12 cellular contexts compared by ENCODE assay signal in genomic region chr10:129958118-129958685, GRCh38. TPM values are rescaled to one million over a fixed set of nuclear protein-coding genes. Genes with fewer than 3 reads are reported as not detected.
A peak's percentile ranks its signal among the peaks of the same experiment; 100 is the strongest.
DNase-seq lines count a peak whose midpoint lies in the region; ATAC-seq and TF ChIP-seq lines count a peak whose summit lies in the region.
"Had no signal": no experiment of that assay in that cellular context is flagged by ENCODE, and none has a peak within 500 bp of the region (broad histone marks: within the 10 kb centered on the region; RNA-seq: fewer than 3 reads in every experiment).

No MANE protein-coding gene starts in this region.

- no peak for DNase-seq in CD8-positive, alpha-beta T cell
- peak; percentile 57 for DNase-seq in endodermal cell
- no peak for DNase-seq in kidney glomerular epithelial cell (lab: John Stamatoyannopoulos, UW)
- DNase-seq in T-helper 9 cell: no peak
- DNase-seq in NCI-H2081 (lab: John Stamatoyannopoulos, UW): no peak
- no peak for DNase-seq in OCI-M1 (lab: John Stamatoyannopoulos, UW)
- DNase-seq: anterior cingulate cortex; stimulated activated CD4-positive, alpha-beta T cell treated with anti-CD3 and anti-CD28 coated beads, Interleukin-15, amount 100 ng/mL, for 24 hours had no signal

- CTCF ChIA-PET in CD8-positive, alpha-beta T cell (lab: Charles Lee): interaction anchor here (1.3 kb wide), 1 partner anchor 12 kb away, joined by 5 read pairs; no protein-coding TSS in a partner anchor

- H3K36me3 ChIP-seq in CD8-positive, alpha-beta T cell (ENCODE audit: insufficient read depth, low read length): no peaks in the 10 kb centered on the region
- H3K36me3 ChIP-seq in HUES64 (ENCODE audit: insufficient read depth, low read length): no peaks in the 10 kb centered on the region
- no peaks in the 10 kb centered on the region for H3K36me3 ChIP-seq in endodermal cell (ENCODE audit: control insufficient read depth, insufficient read depth, low read length)
- no peaks in the 10 kb centered on the region for H3K36me3 ChIP-seq in neuron (ENCODE audit: insufficient read depth, low read length)

- intact Hi-C loops in CD8-positive, alpha-beta T cell (cut with DNase I, micrococcal nuclease): no loop called here

- peaks cover 55% of the 10 kb centered on the region for H3K27me3 ChIP-seq in CD8-positive, alpha-beta T cell (ENCODE audit: insufficient read depth, low read length)
- H3K27me3 ChIP-seq in HUES64 (ENCODE audit: insufficient read depth, low read length) (peaks cover 99% of the 10 kb centered on the region), endodermal cell (ENCODE audit: control insufficient read depth, insufficient read depth, low read length, poor library complexity, severe bottlenecking) (peaks cover 98% of the 10 kb centered on the region), neuron (ENCODE audit: insufficient read depth, low read length) (peaks cover 67% of the 10 kb centered on the region)

- H3K27me3 Mint-ChIP-seq in CD8-positive, alpha-beta T cell (ENCODE audit: low read depth): peaks cover 77% of the 10 kb centered on the region
- H3K27me3 Mint-ChIP-seq in endodermal cell (ENCODE audit: insufficient read depth): peaks cover 86% of the 10 kb centered on the region

- 4% methylated on average over 17 of the region's 20 CpGs for WGBS in HUES64
- 5 to 6% methylated on average over 13 to 17 of the region's 20 CpGs for WGBS in endodermal cell (ENCODE audit: insufficient coverage in 1 of 2, insufficient read length in 1 of 2), 2 experiments

- H3K4me1 Mint-ChIP-seq in CD8-positive, alpha-beta T cell (ENCODE audit: low read depth): peaks cover 21% of the 10 kb centered on the region
- peaks cover 33% of the 10 kb centered on the region for H3K4me1 Mint-ChIP-seq in endodermal cell

- H3K27ac ChIP-seq in CD8-positive, alpha-beta T cell (ENCODE audit: low read depth, low read length): no peak overlapping the region
- H3K27ac ChIP-seq in HUES64 (ENCODE audit: low read depth, low read length) (no peak overlapping the region), endodermal cell (ENCODE audit: low read depth, low read length) (no peak overlapping the region)

- no peaks in the 10 kb centered on the region for H3K9me3 Mint-ChIP-seq in CD8-positive, alpha-beta T cell
- H3K9me3 Mint-ChIP-seq in endodermal cell: no peaks in the 10 kb centered on the region

- H3K4me3 Mint-ChIP-seq in CD8-positive, alpha-beta T cell: peak overlapping the region; percentile 74
- peak overlapping the region; percentile 42 for H3K4me3 Mint-ChIP-seq in endodermal cell

- peaks cover 16% of the 10 kb centered on the region for H3K4me1 ChIP-seq in CD8-positive, alpha-beta T cell (ENCODE audit: insufficient read depth, low read length)
- H3K4me1 ChIP-seq in HUES64 (ENCODE audit: insufficient read depth, low read length): peaks cover 62% of the 10 kb centered on the region
- peaks cover 5% of the 10 kb centered on the region for H3K4me1 ChIP-seq in endodermal cell (ENCODE audit: control insufficient read depth, insufficient read depth, low read length)
- H3K4me1 ChIP-seq in neuron (ENCODE audit: insufficient read depth, low read length): peaks cover 31% of the 10 kb centered on the region

- POLR2A ChIA-PET in CD8-positive, alpha-beta T cell (lab: Charles Lee): no interaction called here

- H3K9ac ChIP-seq in HUES64 (ENCODE audit: low read depth, low read length): no peak overlapping the region
- no peak overlapping the region for H3K9ac ChIP-seq in endodermal cell (ENCODE audit: extremely low read depth, low read length, poor library complexity, severe bottlenecking)

- ATAC-seq in CD8-positive, alpha-beta T cell: no peak
- ATAC-seq: GM12878 had no signal

- no peaks in the 10 kb centered on the region for H3K36me3 Mint-ChIP-seq in CD8-positive, alpha-beta T cell
- H3K36me3 Mint-ChIP-seq in endodermal cell (ENCODE audit: low read depth): no peaks in the 10 kb centered on the region

- no peak overlapping the region for H3K27ac Mint-ChIP-seq in CD8-positive, alpha-beta T cell
- H3K27ac Mint-ChIP-seq in endodermal cell: no peak overlapping the region

- TF ChIP-seq CTCF in CD8-positive, alpha-beta T cell (IDR thresholded peaks at IDR 0.05): no peak
- peak; percentile 61 for TF ChIP-seq CTCF in endodermal cell (conservative IDR thresholded peaks at IDR 0.05)

- no peaks in the 10 kb centered on the region for H3K9me3 ChIP-seq in CD8-positive, alpha-beta T cell (ENCODE audit: low read length)
- H3K9me3 ChIP-seq in HUES64 (ENCODE audit: insufficient read depth, low read depth, low read length) (no peaks in the 10 kb centered on the region), endodermal cell (ENCODE audit: control insufficient read depth, low read length) (no peaks in the 10 kb centered on the region), neuron (ENCODE audit: low read length) (no peaks in the 10 kb centered on the region)

- no peak overlapping the region for H3K4me3 ChIP-seq in CD8-positive, alpha-beta T cell (ENCODE audit: low read depth, low read length)
- H3K4me3 ChIP-seq in HUES64 (ENCODE audit: low read length) (peak overlapping the region; percentile 46), endodermal cell (ENCODE audit: low read length) (peak overlapping the region; percentile 33), neuron (ENCODE audit: low read length) (peak overlapping the region; percentile 25)
- H3K4me3 ChIP-seq: GM12878 had no signal

- H2AFZ ChIP-seq in neuron (ENCODE audit: low read depth, low read length): no peak overlapping the region

RNA-seq across cellular contexts. Expression of gene EBF3, which starts 5.9 kb away (rescaled TPM):
- not detected for total RNA-seq in CD8-positive, alpha-beta T cell
- 0.65 TPM for polyA plus RNA-seq in HUES64 (2013, experiment 1 of 2)
- 1.3 TPM for polyA plus RNA-seq in HUES64 (2013, experiment 2 of 2)
- 1 to 10 TPM in 1 of 2 donors, under 1 TPM in 1; 0.44 to 2.0 TPM for total RNA-seq in endodermal cell
- 20.8 TPM for polyA plus RNA-seq in endodermal cell (2013, experiment 1 of 2)
- 16.1 TPM for polyA plus RNA-seq in endodermal cell (2013, experiment 2 of 2)
- total RNA-seq: GM12878, MCF 10A had no signal
- polyA plus RNA-seq: GM12878 had no signal
